Comparison of ENCODE assay signal across 19 cellular contexts in genomic region chr6:143160008-143160407, GRCh38.
A peak's percentile ranks its signal among the peaks of the same experiment; 100 is the strongest.
DNase-seq lines count a peak whose midpoint lies in the region; TF ChIP-seq lines count a peak whose summit lies in the region.
"Had no signal": no experiment of that assay in that cellular context is flagged by ENCODE, and none has a peak within 500 bp of the region (broad histone marks: within the 10 kb centered on the region; RNA-seq: fewer than 3 reads in every experiment).

No MANE protein-coding gene starts in this region.

- no peaks in the 10 kb centered on the region for H3K79me1 ChIP-seq in mesendoderm (ENCODE audit: low read length)

- no peak for TF ChIP-seq RAD21 in SK-N-SH (IDR thresholded peaks at IDR 0.05; ENCODE audit: low read length)

- H3K9me2 ChIP-seq in SK-N-SH: no peaks in the 10 kb centered on the region

- H3K9ac ChIP-seq in SK-N-SH: no peak overlapping the region
- no peak overlapping the region for H3K9ac ChIP-seq in mesendoderm (ENCODE audit: low read length)
- H3K9ac ChIP-seq in skeletal muscle tissue (ENCODE audit: low read depth in 1 of 3, low read length in 3 of 3): no peak overlapping the region

- H3K18ac ChIP-seq in mesendoderm (ENCODE audit: low read length): no peak overlapping the region

- TF ChIP-seq POLR2A in suprapubic skin (IDR thresholded peaks at IDR 0.05): no peak

- H3K4me1 ChIP-seq in SK-N-SH (ENCODE audit: control insufficient read depth in 1 of 2, insufficient read depth in 2 of 2, low read depth in 1 of 2, low read length in 1 of 2): peaks cover 0 to 2% of the 10 kb centered on the region in 2 experiments; a peak in 2 of 4 replicates
- H3K4me1 ChIP-seq in mesendoderm (ENCODE audit: control insufficient read depth, low read depth, low read length): no peaks in the 10 kb centered on the region
- peaks cover 31 to 38% (median 37%) of the 10 kb centered on the region in 3 donors for H3K4me1 ChIP-seq in skeletal muscle tissue (ENCODE audit: control insufficient read depth in 3 of 3, insufficient read depth in 3 of 3, low read length in 3 of 3)
- H3K4me1 ChIP-seq in suprapubic skin: peaks cover 13% of the 10 kb centered on the region
- H3K4me1 ChIP-seq: Peyer's patch had no signal

- no peak overlapping the region for H2BK120ac ChIP-seq in mesendoderm (ENCODE audit: low read depth, low read length)

- no peaks in the 10 kb centered on the region for H3F3A ChIP-seq in SK-N-SH (replicated peaks; ENCODE audit: insufficient read depth)

- H3K23ac ChIP-seq in mesendoderm (ENCODE audit: low read length): no peak overlapping the region

- H3K4me2 ChIP-seq in SK-N-SH (no peak overlapping the region), mesendoderm (ENCODE audit: low read length) (no peak overlapping the region)

- H2AFZ ChIP-seq in SK-N-SH (ENCODE audit: low read depth): no peak overlapping the region

- H3K27me3 ChIP-seq in SK-N-SH (ENCODE audit: insufficient read depth) (no peaks in the 10 kb centered on the region), mesendoderm (ENCODE audit: insufficient read depth, low read length, poor library complexity) (no peaks in the 10 kb centered on the region), skeletal muscle tissue (ENCODE audit: control insufficient read depth in 3 of 3, insufficient read depth in 3 of 3, low read length in 3 of 3) (no peaks in the 10 kb centered on the region), suprapubic skin (no peaks in the 10 kb centered on the region)
- H3K27me3 ChIP-seq: Peyer's patch had no signal

- 22% methylated on average over 1 of the region's 1 CpG for WGBS in SK-N-SH (ENCODE audit: low lambda C conversion rate)
- no CpG with 5 or more reads among the region's 1 CpG for WGBS in mesendoderm (ENCODE audit: extremely low coverage, insufficient coverage, low lambda C conversion rate)
- WGBS in suprapubic skin: 74% methylated on average over 1 of the region's 1 CpG

- H3K56ac ChIP-seq in mesendoderm (ENCODE audit: low read length): no peak overlapping the region

- no peak overlapping the region for H4K5ac ChIP-seq in mesendoderm (ENCODE audit: low read length)

- DNase-seq in ELR (ENCODE audit: low read depth): peak; percentile 74
- no peak for DNase-seq in SK-N-SH
- peak; percentile 30 for DNase-seq in mesendoderm
- no peak for DNase-seq in activated CD4-positive, alpha-beta T cell treated with anti-CD3 and anti-CD28 coated beads, Interleukin-2, amount 50 U/mL, for 4 hours
- no peak for DNase-seq in activated CD4-positive, alpha-beta T cell treated with anti-CD3 and anti-CD28 coated beads for 1 hour
- no peak for DNase-seq in suprapubic skin (ENCODE audit: low spot score in 2 of 2)
- DNase-seq: AML-193, DMS79, Kasumi-1, MM.1S, NCI-H1092, NCI-H1436 treated with DMSO at 0.1 percent for 48 hours, NCI-H2029 treated with DMSO at 0.1 percent for 48 hours, NCI-H2171, NCI-H446, NCI-H69, Peyer's patch had no signal

- no peaks in the 10 kb centered on the region for H4K20me1 ChIP-seq in SK-N-SH (ENCODE audit: insufficient read depth)

- no peak overlapping the region for H2BK5ac ChIP-seq in mesendoderm (ENCODE audit: low read length)

- H3K9me3 ChIP-seq in SK-N-SH (no peaks in the 10 kb centered on the region), skeletal muscle tissue (ENCODE audit: control insufficient read depth in 3 of 3, low read length in 3 of 3) (no peaks in the 10 kb centered on the region), suprapubic skin (no peaks in the 10 kb centered on the region)
- H3K9me3 ChIP-seq: Peyer's patch had no signal

- POLR2A ChIA-PET in SK-N-SH (lab: Yijun Ruan, JAX): no interaction called here

- H3K79me2 ChIP-seq in SK-N-SH (ENCODE audit: insufficient read depth) (no peaks in the 10 kb centered on the region), mesendoderm (ENCODE audit: control insufficient read depth, insufficient read depth, low read length) (no peaks in the 10 kb centered on the region)

- no peak overlapping the region for H4K8ac ChIP-seq in mesendoderm (ENCODE audit: low read depth, low read length)

- H3K27ac ChIP-seq in SK-N-SH (ENCODE audit: low read depth in 2 of 2, low read length in 1 of 2): no peak overlapping the region
- no peak overlapping the region for H3K27ac ChIP-seq in mesendoderm (ENCODE audit: low read depth, low read length)
- H3K27ac ChIP-seq in skeletal muscle tissue (ENCODE audit: low read depth, low read length): peak overlapping the region; percentile 92
- H3K27ac ChIP-seq in suprapubic skin: no peak overlapping the region
- H3K27ac ChIP-seq: C4-2B, Peyer's patch had no signal

- peaks cover 0 to 3% of the 10 kb centered on the region in 2 experiments for H3K36me3 ChIP-seq in SK-N-SH (replicated peaks in 1 of 2; ENCODE audit: control insufficient read depth in 1 of 2, insufficient read depth in 2 of 2, low read length in 1 of 2)
- no peaks in the 10 kb centered on the region for H3K36me3 ChIP-seq in mesendoderm (ENCODE audit: control insufficient read depth, insufficient read depth, low read length)
- no peaks in the 10 kb centered on the region for H3K36me3 ChIP-seq in skeletal muscle tissue (ENCODE audit: control insufficient read depth in 3 of 3, insufficient read depth in 3 of 3, low read length in 3 of 3)
- no peaks in the 10 kb centered on the region for H3K36me3 ChIP-seq in suprapubic skin
- H3K36me3 ChIP-seq: Peyer's patch had no signal

- TF ChIP-seq EP300 in SK-N-SH (IDR thresholded peaks at IDR 0.05; ENCODE audit: borderline replicate concordance in 1 of 2, low read depth in 1 of 2, low read length in 1 of 2) (no peak), suprapubic skin (IDR thresholded peaks at IDR 0.05) (no peak)

- CTCF ChIA-PET in SK-N-SH (lab: Yijun Ruan, JAX): interaction anchor here (0.6 to 1.2 kb wide), 4 partner anchors 15 to 466 kb away, joined by 3 to 4 read pairs (median 3); no protein-coding TSS in a partner anchor

- H3K4me3 ChIP-seq in SK-N-SH (ENCODE audit: low read depth in 2 of 2, low read length in 1 of 2) (no peak overlapping the region), mesendoderm (ENCODE audit: low read length) (no peak overlapping the region), skeletal muscle tissue (ENCODE audit: low read length in 3 of 3) (no peak overlapping the region), suprapubic skin (no peak overlapping the region)
- H3K4me3 ChIP-seq: Peyer's patch had no signal

- no peak overlapping the region for H2BK15ac ChIP-seq in mesendoderm (replicated peaks; ENCODE audit: low read depth)

- no peak overlapping the region for H3K4ac ChIP-seq in mesendoderm (ENCODE audit: low read depth, low read length)

- no peak overlapping the region for H2AK5ac ChIP-seq in mesendoderm (ENCODE audit: low read length)

- TF ChIP-seq CTCF in SK-N-SH (IDR thresholded peaks at IDR 0.05) (no peak), suprapubic skin (IDR thresholded peaks at IDR 0.05) (no peak)

TF ChIP-seq in SK-N-SH, 30 proteins besides CTCF, POLR2A, EP300 and RAD21:
- TF ChIP-seq GABPA (IDR thresholded peaks at IDR 0.05; ENCODE audit: low read depth) (no peak), PBX3 (IDR thresholded peaks at IDR 0.05) (0 out of 2 replicates have a peak, but pooled peaks have one; percentile 12)

Comparison
In these comparisons a context has a peak if more than half of its experiments do, and no peak if none do; other contexts are left out.
1. DNase-seq: peak in ELR (single experiment) and mesendoderm (single experiment); none in SK-N-SH (single experiment), activated CD4-positive, alpha-beta T cell treated with anti-CD3 and anti-CD28 coated beads, Interleukin-2, amount 50 U/mL, for 4 hours (0 of 2), activated CD4-positive, alpha-beta T cell treated with anti-CD3 and anti-CD28 coated beads for 1 hour (single experiment) and suprapubic skin (0 of 2).